8 cellular contexts compared by ENCODE assay signal in genomic region chr5:132428147-132428482, GRCh38. TPM values are rescaled to one million over a fixed set of nuclear protein-coding genes. Genes with fewer than 3 reads are reported as not detected.
DNase-seq lines count a peak whose midpoint lies in the region; ATAC-seq and TF ChIP-seq lines count a peak whose summit lies in the region.
"Had no signal": no experiment of that assay in that cellular context is flagged by ENCODE, and none has a peak within 500 bp of the region (broad histone marks: within the 10 kb centered on the region; RNA-seq: fewer than 3 reads in every experiment).

No MANE protein-coding gene starts in this region.

- ATAC-seq in HG03354 (IDR thresholded peaks at IDR 0.05; ENCODE audit: poor library complexity, severe bottlenecking, unreplicated experiment): no peak

- H4K20me1 ChIP-seq in DOHH2 (ENCODE audit: control insufficient read depth, insufficient read depth, low read depth, low read length): no peaks in the 10 kb centered on the region

- TF ChIP-seq CTCF in DOHH2 (IDR thresholded peaks at IDR 0.05; ENCODE audit: low read depth, low read length, poor library complexity, severe bottlenecking) (no peak), prostate gland (IDR thresholded peaks at IDR 0.05) (no peak)

- H3K27me3 ChIP-seq in DOHH2 (ENCODE audit: control insufficient read depth, low read length) (no peaks in the 10 kb centered on the region), prostate gland (replicated peaks; ENCODE audit: insufficient read depth) (no peaks in the 10 kb centered on the region)

- H3K9me3 ChIP-seq in DOHH2 (ENCODE audit: control insufficient read depth, insufficient read depth, low read length) (no peaks in the 10 kb centered on the region), prostate gland (no peaks in the 10 kb centered on the region)

- no peak overlapping the region for H3K27ac ChIP-seq in DOHH2 (ENCODE audit: low read depth, low read length)
- H3K27ac ChIP-seq in caudate nucleus (ENCODE audit: low read depth, low read length): peak overlapping the region; percentile 39
- H3K27ac ChIP-seq in prostate gland: peak overlapping the region; percentile 33 to 60

- no peaks in the 10 kb centered on the region for H3K79me2 ChIP-seq in DOHH2 (ENCODE audit: control insufficient read depth, low read length)

- H3K36me3 ChIP-seq in DOHH2 (ENCODE audit: control insufficient read depth, low read length): no peaks in the 10 kb centered on the region
- no peaks in the 10 kb centered on the region for H3K36me3 ChIP-seq in prostate gland

- 0 out of 2 replicates have a peak overlapping the region, but pooled peaks have one; percentile 63 for H3K4me2 ChIP-seq in DOHH2 (ENCODE audit: low read length)

- H3K4me1 ChIP-seq in DOHH2 (ENCODE audit: control insufficient read depth, low read length) (peaks cover 65% of the 10 kb centered on the region), prostate gland (replicated peaks) (peaks cover 34% of the 10 kb centered on the region)

- H3K4me3 ChIP-seq in DOHH2 (ENCODE audit: low read length) (no peak overlapping the region), prostate gland (no peak overlapping the region)

- DNase-seq in NCI-H2029 (lab: John Stamatoyannopoulos, UW) (peak; percentile 49), caudate nucleus (lab: John Stamatoyannopoulos, UW) (no peak), prostate gland (ENCODE audit: low spot score) (no peak), dedifferentiated amniotic fluid mesenchymal stem cell (ENCODE audit: extremely low spot score) (no peak), epidermal melanocyte (ENCODE audit: insufficient read length, low spot score) (no peak)
- DNase-seq: NCI-H2171 had no signal

- H3K9me2 ChIP-seq in DOHH2 (replicated peaks; ENCODE audit: control insufficient read depth, low read length): no peaks in the 10 kb centered on the region

- intact Hi-C loops in prostate gland (cut with DNase I): no loop called here

- TF ChIP-seq POLR2A in prostate gland (IDR thresholded peaks at IDR 0.05): no peak

- peaks cover 16% of the 10 kb centered on the region for H3F3A ChIP-seq in DOHH2 (ENCODE audit: control insufficient read depth, insufficient read depth)

RNA-seq across cellular contexts. Expression of gene SLC22A5, which starts 58.6 kb away (rescaled TPM):
- 10 to 100 TPM; 26.2 to 37.5 TPM for total RNA-seq in prostate gland
